In genomic region chr13:114157869-114158495, GRCh38 we compare ENCODE assay signal across 1 cellular context.
TF ChIP-seq lines count a peak whose summit lies in the region.

No MANE protein-coding gene starts in this region.

TF ChIP-seq in H1, 55 proteins besides CTCF, POLR2A, EP300 and RAD21:
- no peak for TF ChIP-seq SUZ12 (IDR thresholded peaks at IDR 0.05; ENCODE audit: low read length)
- TF ChIP-seq CHD1 (IDR thresholded peaks at IDR 0.05; ENCODE audit: low read depth, low read length), result no peak
- no peak for TF ChIP-seq CBX8 (IDR thresholded peaks at IDR 0.05; ENCODE audit: borderline replicate concordance, low read depth, low read length)
- TF ChIP-seq MAX (IDR thresholded peaks at IDR 0.05), result no peak
- no peak for TF ChIP-seq NRF1 (IDR thresholded peaks at IDR 0.05; ENCODE audit: low read depth, low read length)
- TF ChIP-seq FOSL1 (IDR thresholded peaks at IDR 0.05; ENCODE audit: insufficient read depth, low read depth, low read length), result no peak
- TF ChIP-seq TCF12 (IDR thresholded peaks at IDR 0.05; ENCODE audit: low read depth, low read length), result no peak
- no peak for TF ChIP-seq EZH2 (IDR thresholded peaks at IDR 0.05; ENCODE audit: low read depth, low read length, severe bottlenecking)
- no peak for TF ChIP-seq POLR2AphosphoS5 (IDR thresholded peaks at IDR 0.05; ENCODE audit: low read depth, low read length)
- TF ChIP-seq BRCA1 (IDR thresholded peaks at IDR 0.05; ENCODE audit: low read depth, low read length), result no peak
- no peak for TF ChIP-seq RBBP5 (IDR thresholded peaks at IDR 0.05; ENCODE audit: borderline replicate concordance, low read depth, low read length)
- TF ChIP-seq JUN (IDR thresholded peaks at IDR 0.05; ENCODE audit: low read depth, low read length), result no peak
- TF ChIP-seq SIN3A (conservative IDR thresholded peaks at IDR 0.05 in 1 of 2, IDR thresholded peaks at IDR 0.05 in 1 of 2; ENCODE audit: low read depth in 1 of 2, low read length in 2 of 2), result no peak
- TF ChIP-seq RFX5 (IDR thresholded peaks at IDR 0.05; ENCODE audit: borderline replicate concordance, low read depth, low read length), result no peak
